Comparison of ENCODE assay signal across 25 cellular contexts in genomic region chr16:10421596-10421995, GRCh38.
"Had no signal": no experiment of that assay in that cellular context is flagged by ENCODE, and none has a peak within 500 bp of the region (broad histone marks: within the 10 kb centered on the region; RNA-seq: fewer than 3 reads in every experiment).

No MANE protein-coding gene starts in this region.

- H3K27ac Mint-ChIP-seq: dendritic cell treated with granulocyte-macrophage colony-stimulating factor and Interleukin-4, amounts not matched to agents 40 ng/mL and 50 ng/mL, for 4 days; endodermal cell had no signal

- H3K9me3 ChIP-seq: colonic mucosa, gastrocnemius medialis had no signal

- ATAC-seq: effector memory CD8-positive, alpha-beta T cell; esophagus mucosa; foreskin keratinocyte; gastrocnemius medialis; gastroesophageal sphincter; heart left ventricle; heart right ventricle had no signal

- DNase-seq: colonic mucosa; cortex of kidney; dermis blood vessel endothelial cell; dorsolateral prefrontal cortex; effector CD4-positive, alpha-beta T cell; effector CD8-positive, alpha-beta T cell; effector memory CD4-positive, alpha-beta T cell; effector memory CD8-positive, alpha-beta T cell; endodermal cell; erythroblast; esophagus squamous epithelium; foreskin fibroblast; foreskin keratinocyte; foreskin melanocyte; gastrocnemius medialis; glutamatergic neuron; head of caudate nucleus; heart left ventricle; heart right ventricle had no signal

- H3K4me1 ChIP-seq: colonic mucosa, esophagus muscularis mucosa, esophagus squamous epithelium, foreskin keratinocyte, gastrocnemius medialis, gastroesophageal sphincter, heart left ventricle, heart right ventricle had no signal

- H3K36me3 ChIP-seq: colonic mucosa, esophagus squamous epithelium, gastrocnemius medialis, gastroesophageal sphincter had no signal

- H3K27ac ChIP-seq: colonic mucosa, coronary artery, dorsolateral prefrontal cortex, epithelial cell of prostate, esophagus muscularis mucosa, esophagus squamous epithelium, foreskin keratinocyte, gastrocnemius medialis, gastroesophageal sphincter, heart left ventricle, heart right ventricle had no signal

- H3K27me3 Mint-ChIP-seq: dendritic cell treated with granulocyte-macrophage colony-stimulating factor and Interleukin-4, amounts not matched to agents 40 ng/mL and 50 ng/mL, for 4 days; effector memory CD8-positive, alpha-beta T cell had no signal

- H3K4me3 ChIP-seq: colonic mucosa, coronary artery, dorsolateral prefrontal cortex, esophagus muscularis mucosa, esophagus squamous epithelium, gastrocnemius medialis, gastroesophageal sphincter, heart left ventricle, heart right ventricle had no signal

- H3K27me3 ChIP-seq: colonic mucosa, dorsolateral prefrontal cortex, esophagus muscularis mucosa, esophagus squamous epithelium, foreskin keratinocyte, gastrocnemius medialis, gastroesophageal sphincter, heart left ventricle, heart right ventricle had no signal

- H3K4me3 Mint-ChIP-seq: dendritic cell treated with granulocyte-macrophage colony-stimulating factor and Interleukin-4, amounts not matched to agents 40 ng/mL and 50 ng/mL, for 4 days; effector memory CD8-positive, alpha-beta T cell; endodermal cell had no signal
